ENCODE assay signal across 39 cellular contexts in genomic region chr2:215638687-215639086, GRCh38.
"Had no signal": no experiment of that assay in that cellular context is flagged by ENCODE, and none has a peak within 500 bp of the region (broad histone marks: within the 10 kb centered on the region; RNA-seq: fewer than 3 reads in every experiment).

No MANE protein-coding gene starts in this region.

- H3K27ac ChIP-seq: adrenal gland, cardiac muscle cell, VCaP had no signal

- ATAC-seq: activated CD4-positive, alpha-beta T cell treated with anti-CD3 and anti-CD28 coated beads for 36 hours; activated CD4-positive, CD25-positive, alpha-beta regulatory T cell treated with anti-CD3 and anti-CD28 coated beads, Interleukin-2, amount 50 U/mL, for 24 hours; activated CD8-positive, alpha-beta memory T cell treated with anti-CD3 and anti-CD28 coated beads, Interleukin-2, amount 10 ng/mL, durations not matched to agents 7 days and 5 days; activated CD8-positive, alpha-beta T cell treated with anti-CD3 and anti-CD28 coated beads, Interleukin-2, amount 10 ng/mL, durations not matched to agents 7 days and 5 days; activated naive CD8-positive, alpha-beta T cell treated with anti-CD3 and anti-CD28 coated beads, Interleukin-2, amount 50 U/mL, for 24 hours had no signal

- H3K36me3 Mint-ChIP-seq: activated CD8-positive, alpha-beta memory T cell treated with anti-CD3 and anti-CD28 coated beads, Interleukin-2, amount 10 ng/mL, durations not matched to agents 7 days and 5 days; activated naive CD4-positive, alpha-beta T cell treated with anti-CD3 and anti-CD28 coated beads, Interleukin-2, amount 10 ng/mL, durations not matched to agents 7 days and 5 days; activated naive CD8-positive, alpha-beta T cell treated with anti-CD3 and anti-CD28 coated beads, Interleukin-2, amount 10 ng/mL, durations not matched to agents 7 days and 5 days; brain had no signal

- H3K4me1 Mint-ChIP-seq: activated CD4-positive, alpha-beta memory T cell treated with anti-CD3 and anti-CD28 coated beads, Interleukin-2, amount 10 ng/mL, durations not matched to agents 7 days and 5 days; activated CD4-positive, alpha-beta T cell treated with anti-CD3 and anti-CD28 coated beads for 36 hours; activated CD4-positive, alpha-beta T cell treated with anti-CD3 and anti-CD28 coated beads, Interleukin-2, amount 10 ng/mL, durations not matched to agents 7 days and 5 days; activated CD8-positive, alpha-beta memory T cell treated with anti-CD3 and anti-CD28 coated beads, Interleukin-2, amount 10 ng/mL, durations not matched to agents 7 days and 5 days; activated naive CD4-positive, alpha-beta T cell treated with anti-CD3 and anti-CD28 coated beads, Interleukin-2, amount 10 ng/mL, durations not matched to agents 7 days and 5 days; activated naive CD4-positive, alpha-beta T cell treated with anti-CD3 and anti-CD28 coated beads, Interleukin-2, amount 50 U/mL, for 24 hours; activated naive CD8-positive, alpha-beta T cell treated with anti-CD3 and anti-CD28 coated beads, Interleukin-2, amount 10 ng/mL, durations not matched to agents 7 days and 5 days; activated naive CD8-positive, alpha-beta T cell treated with anti-CD3 and anti-CD28 coated beads, Interleukin-2, amount 50 U/mL, for 24 hours; brain; central memory CD8-positive, alpha-beta T cell had no signal

- FAIRE-seq: bronchial epithelial cell, TTC549 had no signal

- H3K4me3 ChIP-seq: adrenal gland, cardiac muscle cell had no signal

- H3K27me3 Mint-ChIP-seq: activated CD4-positive, alpha-beta memory T cell treated with anti-CD3 and anti-CD28 coated beads, Interleukin-2, amount 10 ng/mL, durations not matched to agents 7 days and 5 days; activated CD4-positive, alpha-beta T cell treated with anti-CD3 and anti-CD28 coated beads, Interleukin-2, amount 10 ng/mL, durations not matched to agents 7 days and 5 days; activated CD8-positive, alpha-beta memory T cell treated with anti-CD3 and anti-CD28 coated beads, Interleukin-2, amount 10 ng/mL, durations not matched to agents 7 days and 5 days; activated naive CD4-positive, alpha-beta T cell treated with anti-CD3 and anti-CD28 coated beads, Interleukin-2, amount 10 ng/mL, durations not matched to agents 7 days and 5 days; activated naive CD4-positive, alpha-beta T cell treated with anti-CD3 and anti-CD28 coated beads, Interleukin-2, amount 50 U/mL, for 24 hours; activated naive CD8-positive, alpha-beta T cell treated with anti-CD3 and anti-CD28 coated beads, Interleukin-2, amount 50 U/mL, for 24 hours; brain had no signal

- DNase-seq: activated CD4-positive, alpha-beta memory T cell treated with anti-CD3 and anti-CD28 coated beads, Interleukin-2, amount 10 ng/mL, durations not matched to agents 7 days and 5 days; activated CD4-positive, alpha-beta T cell treated with anti-CD3 and anti-CD28 coated beads for 1 hour; activated CD4-positive, alpha-beta T cell treated with anti-CD3 and anti-CD28 coated beads for 36 hours; activated CD4-positive, alpha-beta T cell treated with anti-CD3 and anti-CD28 coated beads for 48 hours; activated CD4-positive, alpha-beta T cell treated with anti-CD3 and anti-CD28 coated beads, Interleukin-2, amount 10 ng/mL, durations not matched to agents 7 days and 5 days; activated CD4-positive, alpha-beta T cell treated with anti-CD3 and anti-CD28 coated beads, Interleukin-2, amount 50 U/mL, for 48 hours; activated CD4-positive, CD25-positive, alpha-beta regulatory T cell; activated CD8-positive, alpha-beta memory T cell treated with anti-CD3 and anti-CD28 coated beads for 24 hours; activated CD8-positive, alpha-beta memory T cell treated with anti-CD3 and anti-CD28 coated beads, Interleukin-2, amount 10 ng/mL, durations not matched to agents 7 days and 5 days; activated CD8-positive, alpha-beta memory T cell treated with anti-CD3 and anti-CD28 coated beads, Interleukin-2, amount 50 U/mL, for 48 hours; activated CD8-positive, alpha-beta T cell treated with anti-CD3 and anti-CD28 coated beads, Interleukin-2, amount 10 ng/mL, durations not matched to agents 7 days and 5 days; activated effector memory CD4-positive, alpha-beta T cell treated with Interleukin-2 at 50 U/mL for 16 hours; activated gamma-delta T cell; activated naive CD4-positive, alpha-beta T cell treated with anti-CD3 and anti-CD28 coated beads, Interleukin-2, amount 10 ng/mL, durations not matched to agents 7 days and 5 days; activated naive CD4-positive, alpha-beta T cell treated with Interleukin-2 at 50 U/mL for 16 hours; activated naive CD8-positive, alpha-beta T cell treated with anti-CD3 and anti-CD28 coated beads, Interleukin-2, amount 10 ng/mL, durations not matched to agents 7 days and 5 days; activated naive CD8-positive, alpha-beta T cell treated with anti-CD3 and anti-CD28 coated beads, Interleukin-2, amount 50 U/mL, for 24 hours; activated T-cell treated with anti-CD3 and anti-CD28 coated beads, Interleukin-2, amount 50 U/mL, for 24 hours; activated T-cell treated with anti-CD3 and anti-CD28 coated beads, Interleukin-2, amount 50 U/mL, for 48 hours; adrenal gland; amniotic stem cell; aorta; caudate nucleus; cerebellar nuclear complex; T-helper 1 cell; T-helper 2 cell; T-helper 9 cell had no signal

- H3K36me3 ChIP-seq: adrenal gland, cardiac muscle cell had no signal

- H3K27me3 ChIP-seq: adrenal gland, cardiac muscle cell had no signal

- H3K4me3 Mint-ChIP-seq: activated CD4-positive, alpha-beta memory T cell treated with anti-CD3 and anti-CD28 coated beads, Interleukin-2, amount 10 ng/mL, durations not matched to agents 7 days and 5 days; activated CD4-positive, alpha-beta T cell treated with anti-CD3 and anti-CD28 coated beads for 36 hours; activated CD4-positive, alpha-beta T cell treated with anti-CD3 and anti-CD28 coated beads, Interleukin-2, amount 10 ng/mL, durations not matched to agents 7 days and 5 days; activated CD8-positive, alpha-beta memory T cell treated with anti-CD3 and anti-CD28 coated beads, Interleukin-2, amount 10 ng/mL, durations not matched to agents 7 days and 5 days; activated CD8-positive, alpha-beta T cell treated with anti-CD3 and anti-CD28 coated beads, Interleukin-2, amount 10 ng/mL, durations not matched to agents 7 days and 5 days; activated naive CD4-positive, alpha-beta T cell treated with anti-CD3 and anti-CD28 coated beads, Interleukin-2, amount 10 ng/mL, durations not matched to agents 7 days and 5 days; activated naive CD4-positive, alpha-beta T cell treated with anti-CD3 and anti-CD28 coated beads, Interleukin-2, amount 50 U/mL, for 24 hours; activated naive CD8-positive, alpha-beta T cell; activated naive CD8-positive, alpha-beta T cell treated with anti-CD3 and anti-CD28 coated beads, Interleukin-2, amount 10 ng/mL, durations not matched to agents 7 days and 5 days; activated naive CD8-positive, alpha-beta T cell treated with anti-CD3 and anti-CD28 coated beads, Interleukin-2, amount 50 U/mL, for 24 hours; activated T-cell treated with anti-CD3 and anti-CD28 coated beads, Interleukin-2, amount 50 U/mL, for 24 hours; brain; central memory CD8-positive, alpha-beta T cell; T-helper 1 cell treated with Interleukin-12 subunit alpha and Interleukin-12 subunit beta and Interleukin-4 antibody, amounts not matched to agents 30 μg/mL and 1 μg/mL, for 36 hours; T-helper 2 cell treated with Interferon-gamma antibody and Interleukin-4, amounts not matched to agents 5 μg/mL and 100 μg/mL, for 36 hours had no signal

- H3K27ac Mint-ChIP-seq: activated CD4-positive, alpha-beta memory T cell treated with anti-CD3 and anti-CD28 coated beads, Interleukin-2, amount 10 ng/mL, durations not matched to agents 7 days and 5 days; activated CD4-positive, alpha-beta T cell treated with anti-CD3 and anti-CD28 coated beads for 36 hours; activated CD4-positive, alpha-beta T cell treated with anti-CD3 and anti-CD28 coated beads, Interleukin-2, amount 10 ng/mL, durations not matched to agents 7 days and 5 days; activated CD8-positive, alpha-beta memory T cell treated with anti-CD3 and anti-CD28 coated beads, Interleukin-2, amount 10 ng/mL, durations not matched to agents 7 days and 5 days; activated CD8-positive, alpha-beta T cell treated with anti-CD3 and anti-CD28 coated beads, Interleukin-2, amount 10 ng/mL, durations not matched to agents 7 days and 5 days; activated naive CD4-positive, alpha-beta T cell treated with anti-CD3 and anti-CD28 coated beads, Interleukin-2, amount 10 ng/mL, durations not matched to agents 7 days and 5 days; activated naive CD4-positive, alpha-beta T cell treated with anti-CD3 and anti-CD28 coated beads, Interleukin-2, amount 50 U/mL, for 24 hours; activated naive CD8-positive, alpha-beta T cell; activated naive CD8-positive, alpha-beta T cell treated with anti-CD3 and anti-CD28 coated beads, Interleukin-2, amount 10 ng/mL, durations not matched to agents 7 days and 5 days; activated naive CD8-positive, alpha-beta T cell treated with anti-CD3 and anti-CD28 coated beads, Interleukin-2, amount 50 U/mL, for 24 hours; activated T-cell treated with anti-CD3 and anti-CD28 coated beads, Interleukin-2, amount 50 U/mL, for 24 hours; activated T-helper 2 cell treated with anti-CD3 and anti-CD28 coated beads, Interferon-gamma antibody, Interleukin-2, Interleukin-4, amounts not matched to agents 10 μg/mL and 5 μg/mL and 100 μg/mL, durations not matched to agents 14 hours and 24 hours and 36 hours; brain; T-helper 1 cell treated with Interleukin-12 subunit alpha and Interleukin-12 subunit beta and Interleukin-4 antibody, amounts not matched to agents 30 μg/mL and 1 μg/mL, for 36 hours; T-helper 2 cell treated with Interferon-gamma antibody and Interleukin-4, amounts not matched to agents 5 μg/mL and 100 μg/mL, for 36 hours had no signal
